Comparison of ENCODE assay signal across 25 cellular contexts in the genomic region with DNA sequence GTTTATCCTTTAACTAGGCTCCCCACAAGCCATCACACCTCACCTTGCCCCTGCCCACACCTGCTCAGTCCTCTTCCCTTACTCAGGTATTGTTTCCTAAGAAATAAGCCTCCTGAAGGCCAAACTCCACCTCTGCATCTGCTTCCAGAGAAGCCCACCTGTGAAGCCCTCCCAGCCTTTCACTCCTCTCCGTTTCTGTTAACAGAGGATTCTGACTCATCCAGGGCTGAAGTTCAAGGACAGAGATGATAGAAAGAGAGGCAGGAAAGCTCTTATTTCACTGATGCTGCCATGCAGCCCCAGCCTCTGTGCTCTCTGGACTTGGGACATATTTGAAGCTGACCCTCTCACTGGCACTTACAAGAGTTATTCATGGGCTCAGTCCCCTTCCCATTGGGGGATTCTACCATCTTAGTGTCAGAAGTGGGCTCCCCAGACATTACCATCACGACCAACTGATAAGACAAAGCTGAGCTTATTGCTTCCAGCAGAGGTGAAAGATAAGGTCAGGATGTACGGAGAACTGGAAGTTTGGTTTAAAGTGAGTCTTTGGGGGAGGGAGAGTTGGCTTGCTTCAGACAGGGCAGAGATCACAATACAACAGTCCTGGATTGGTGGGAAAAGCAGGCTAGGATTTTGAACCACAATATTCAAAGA. TPM values are rescaled to one million over a fixed set of nuclear protein-coding genes. Genes with fewer than 3 reads are reported as not detected.
A peak's percentile ranks its signal among the peaks of the same experiment; 100 is the strongest.
DNase-seq lines count a peak whose midpoint lies in the region; ATAC-seq and TF ChIP-seq lines count a peak whose summit lies in the region.
"Had no signal": no experiment of that assay in that cellular context is flagged by ENCODE, and none has a peak within 500 bp of the region (broad histone marks: within the 10 kb centered on the region; RNA-seq: fewer than 3 reads in every experiment).

No MANE protein-coding gene starts in this region.

- DNase-seq in activated T-cell treated with anti-CD3 and anti-CD28 coated beads, Interleukin-2, amount 50 U/mL, for 72 hours, result no peak
- DNase-seq in activated T-cell treated with anti-CD3 and anti-CD28 coated beads for 4 hours, result no peak
- peak; percentile 56 for DNase-seq in H9
- DNase-seq in activated CD4-positive, alpha-beta memory T cell treated with anti-CD3 and anti-CD28 coated beads, Interleukin-2, amount 10 ng/mL, durations not matched to agents 7 days and 5 days, result no peak
- no peak for DNase-seq in stimulated activated CD4-positive, alpha-beta T cell treated with anti-CD3 and anti-CD28 coated beads, Interleukin-4, amount 100 ng/mL, for 4 hours
- DNase-seq: dermis blood vessel endothelial cell, DMS153, left cardiac atrium, mammary epithelial cell, MM.1S, NCI-H2081 treated with DMSO at 0.1 percent for 48 hours, NCI-H226, Peyer's patch, SIG-M5, sigmoid colon, stomach, transverse colon had no signal

- no peak overlapping the region for H3K9ac ChIP-seq in H9 (ENCODE audit: extremely low read depth, insufficient read length, low read length)
- no peak overlapping the region for H3K9ac ChIP-seq in parathyroid adenoma
- H3K9ac ChIP-seq: KMS-11, neural progenitor cell had no signal

- POLR2A ChIA-PET in activated CD4-positive, alpha-beta memory T cell treated with anti-CD3 and anti-CD28 coated beads, Interleukin-2, amount 10 ng/mL, durations not matched to agents 7 days and 5 days (lab: Charles Lee), result interaction anchor here (0.9 kb wide), 1 partner anchor 12 kb away, joined by 3 read pairs; no protein-coding TSS in a partner anchor

- H2AFZ ChIP-seq in H9 (ENCODE audit: low read length) (no peak overlapping the region), parathyroid adenoma (peak overlapping the region; percentile 50)
- H2AFZ ChIP-seq: hepatocyte, neural progenitor cell had no signal

- no peak overlapping the region for H3K4me3 ChIP-seq in parathyroid adenoma (ENCODE audit: low read depth, low read length)
- H3K4me3 ChIP-seq: hepatocyte, neural progenitor cell, Peyer's patch, sigmoid colon, stomach, transverse colon had no signal

- WGBS in H9 (ENCODE audit: extremely low coverage, insufficient read length, low lambda C conversion rate), result no CpG with 5 or more reads among the region's 3 CpGs

- H3K36me3 Mint-ChIP-seq in activated T-cell treated with anti-CD3 and anti-CD28 coated beads, Interleukin-2, amount 50 U/mL, for 72 hours (ENCODE audit: insufficient read depth in 2 of 2), result peaks cover 0 to 2% of the 10 kb centered on the region in 2 donors
- H3K36me3 Mint-ChIP-seq in H9 (ENCODE audit: insufficient read depth in 1 of 3, low read depth in 3 of 3), result peaks cover 0 to 18% (median 0%) of the 10 kb centered on the region in 3 experiments; a peak in 3 of 7 replicates
- H3K36me3 Mint-ChIP-seq in activated CD4-positive, alpha-beta memory T cell treated with anti-CD3 and anti-CD28 coated beads, Interleukin-2, amount 10 ng/mL, durations not matched to agents 7 days and 5 days (ENCODE audit: low read depth), result no peaks in the 10 kb centered on the region
- H3K36me3 Mint-ChIP-seq: neural progenitor cell had no signal

- H4K91ac ChIP-seq in H9 (ENCODE audit: insufficient read length, low read depth, low read length), result no peak overlapping the region

- H3T11ph ChIP-seq in H9 (ENCODE audit: low read length), result no peak overlapping the region

- peaks cover 49% of the 10 kb centered on the region for H3K4me1 Mint-ChIP-seq in activated T-cell treated with anti-CD3 and anti-CD28 coated beads, Interleukin-2, amount 50 U/mL, for 72 hours (ENCODE audit: low read depth)
- H3K4me1 Mint-ChIP-seq in H9, result peaks cover 31 to 37% of the 10 kb centered on the region in 2 experiments
- H3K4me1 Mint-ChIP-seq in activated CD4-positive, alpha-beta memory T cell treated with anti-CD3 and anti-CD28 coated beads, Interleukin-2, amount 10 ng/mL, durations not matched to agents 7 days and 5 days, result peaks cover 19% of the 10 kb centered on the region

- H3K4ac ChIP-seq in H9 (ENCODE audit: low read depth, low read length), result no peak overlapping the region

- H2BK120ac ChIP-seq in H9 (ENCODE audit: low read depth, low read length, poor library complexity, severe bottlenecking), result no peak overlapping the region

- H3K23ac ChIP-seq in H9 (ENCODE audit: insufficient read length, low read depth, low read length), result no peak overlapping the region

- no peak for TF ChIP-seq CTCF in H9 (conservative IDR thresholded peaks at IDR 0.05)
- TF ChIP-seq CTCF in parathyroid adenoma (IDR thresholded peaks at IDR 0.05), result no peak

- no peaks in the 10 kb centered on the region for H3K23me2 ChIP-seq in H9 (ENCODE audit: insufficient read length, low read depth, low read length, poor library complexity, severe bottlenecking)

- no peaks in the 10 kb centered on the region for H3K36me3 ChIP-seq in parathyroid adenoma (ENCODE audit: control insufficient read depth, insufficient read depth, low read length)
- H3K36me3 ChIP-seq: neural progenitor cell, Peyer's patch, sigmoid colon, stomach, transverse colon had no signal

- peaks cover 19% of the 10 kb centered on the region for H3K27me3 Mint-ChIP-seq in activated T-cell treated with anti-CD3 and anti-CD28 coated beads, Interleukin-2, amount 50 U/mL, for 72 hours (ENCODE audit: low read depth)
- H3K27me3 Mint-ChIP-seq in H9 (ENCODE audit: low read depth), result peaks cover 8% of the 10 kb centered on the region
- H3K27me3 Mint-ChIP-seq in activated CD4-positive, alpha-beta memory T cell treated with anti-CD3 and anti-CD28 coated beads, Interleukin-2, amount 10 ng/mL, durations not matched to agents 7 days and 5 days, result peaks cover 9% of the 10 kb centered on the region

- CTCF ChIA-PET in activated CD4-positive, alpha-beta memory T cell treated with anti-CD3 and anti-CD28 coated beads, Interleukin-2, amount 10 ng/mL, durations not matched to agents 7 days and 5 days (lab: Charles Lee), result interaction anchor here (0.5 to 1.3 kb wide), 2 partner anchors 50 to 126 kb away, joined by 3 to 4 read pairs; no protein-coding TSS in a partner anchor

- H2BK5ac ChIP-seq in H9 (ENCODE audit: insufficient read length, low read length), result no peak overlapping the region

- no peaks in the 10 kb centered on the region for H3K27me3 ChIP-seq in H9 (ENCODE audit: insufficient read depth, low read length)
- H3K27me3 ChIP-seq in parathyroid adenoma (ENCODE audit: control insufficient read depth, insufficient read depth, low read length), result no peaks in the 10 kb centered on the region
- H3K27me3 ChIP-seq: hepatocyte, neural progenitor cell, Peyer's patch, transverse colon had no signal

- H3K18ac ChIP-seq in H9 (ENCODE audit: insufficient read length, low read depth, low read length), result no peak overlapping the region

- no peak overlapping the region for H3K27ac ChIP-seq in H9 (ENCODE audit: insufficient read length, low read depth, low read length)
- no peak overlapping the region for H3K27ac ChIP-seq in parathyroid adenoma
- H3K27ac ChIP-seq: hepatocyte, KMS-11, neural progenitor cell, Peyer's patch, sigmoid colon, transverse colon had no signal

- H2BK20ac ChIP-seq in H9 (ENCODE audit: low read depth, low read length, poor library complexity, severe bottlenecking), result no peak overlapping the region

- H3K9me3 ChIP-seq in H9 (ENCODE audit: control insufficient read depth, low read depth, low read length), result no peaks in the 10 kb centered on the region
- no peaks in the 10 kb centered on the region for H3K9me3 ChIP-seq in parathyroid adenoma (ENCODE audit: control insufficient read depth, low read length)
- H3K9me3 ChIP-seq: Peyer's patch, sigmoid colon, stomach, transverse colon had no signal

- H3K56ac ChIP-seq in H9 (ENCODE audit: insufficient read length, low read depth, low read length), result no peak overlapping the region

- H4K20me1 ChIP-seq in H9 (ENCODE audit: control insufficient read depth, insufficient read depth, insufficient read length), result no peaks in the 10 kb centered on the region

- no peaks in the 10 kb centered on the region for H3K79me2 ChIP-seq in H9 (ENCODE audit: insufficient read depth, low read length)
- H3K79me2 ChIP-seq in parathyroid adenoma, result no peaks in the 10 kb centered on the region
- H3K79me2 ChIP-seq: hepatocyte had no signal

- H2BK12ac ChIP-seq in H9 (ENCODE audit: insufficient read length, low read depth, low read length), result no peak overlapping the region

- peak overlapping the region; percentile 56 to 65 for H3K4me3 Mint-ChIP-seq in activated T-cell treated with anti-CD3 and anti-CD28 coated beads, Interleukin-2, amount 50 U/mL, for 72 hours
- H3K4me3 Mint-ChIP-seq in H9, result no peak overlapping the region
- H3K4me3 Mint-ChIP-seq in activated CD4-positive, alpha-beta memory T cell treated with anti-CD3 and anti-CD28 coated beads, Interleukin-2, amount 10 ng/mL, durations not matched to agents 7 days and 5 days, result no peak overlapping the region
- H3K4me3 Mint-ChIP-seq: neural progenitor cell had no signal

- H2AK5ac ChIP-seq in H9 (ENCODE audit: insufficient read length, low read length), result no peak overlapping the region

- H3K4me1 ChIP-seq in H9 (ENCODE audit: insufficient read depth, low read length) (peaks cover 8% of the 10 kb centered on the region), parathyroid adenoma (no peaks in the 10 kb centered on the region)
- H3K4me1 ChIP-seq: neural progenitor cell, Peyer's patch, sigmoid colon had no signal

- H4K5ac ChIP-seq in H9 (ENCODE audit: insufficient read length, low read depth, low read length), result no peak overlapping the region

- H3K27ac Mint-ChIP-seq in activated T-cell treated with anti-CD3 and anti-CD28 coated beads, Interleukin-2, amount 50 U/mL, for 72 hours, result peak overlapping the region; percentile 86
- peak overlapping the region; percentile 16 to 84 (median 69); a peak in 6 of 7 replicates for H3K27ac Mint-ChIP-seq in H9
- H3K27ac Mint-ChIP-seq in activated CD4-positive, alpha-beta memory T cell treated with anti-CD3 and anti-CD28 coated beads, Interleukin-2, amount 10 ng/mL, durations not matched to agents 7 days and 5 days, result peak overlapping the region; percentile 47
- H3K27ac Mint-ChIP-seq: neural progenitor cell had no signal

- H4K8ac ChIP-seq in H9 (replicated peaks; ENCODE audit: insufficient read length, low read depth, low read length), result no peak overlapping the region

- no peaks in the 10 kb centered on the region for H3K79me1 ChIP-seq in H9 (ENCODE audit: insufficient read depth, low read depth, low read length, poor library complexity, severe bottlenecking)

- H3K14ac ChIP-seq in H9 (ENCODE audit: insufficient read depth, low read length), result no peak overlapping the region

- no peak overlapping the region for H2BK15ac ChIP-seq in H9 (ENCODE audit: low read depth, low read length)

- H3K9me3 Mint-ChIP-seq in activated T-cell treated with anti-CD3 and anti-CD28 coated beads, Interleukin-2, amount 50 U/mL, for 72 hours, result no peaks in the 10 kb centered on the region
- peaks cover 4 to 15% of the 10 kb centered on the region in 2 experiments; a peak in 2 of 5 replicates for H3K9me3 Mint-ChIP-seq in H9
- no peaks in the 10 kb centered on the region for H3K9me3 Mint-ChIP-seq in activated CD4-positive, alpha-beta memory T cell treated with anti-CD3 and anti-CD28 coated beads, Interleukin-2, amount 10 ng/mL, durations not matched to agents 7 days and 5 days

- peak in 1 of 2 donors; percentile 23 for ATAC-seq in activated T-cell treated with anti-CD3 and anti-CD28 coated beads, Interleukin-2, amount 50 U/mL, for 72 hours (replicated peaks in 1 of 2)
- no peak for ATAC-seq in HG03280 (IDR thresholded peaks at IDR 0.05; ENCODE audit: unreplicated experiment)
- ATAC-seq: activated CD4-positive, CD25-positive, alpha-beta regulatory T cell treated with anti-CD3 and anti-CD28 coated beads, Interleukin-2, amount 50 U/mL, for 24 hours; HCT116; left cardiac atrium had no signal

- no peak overlapping the region for H3K4me2 ChIP-seq in H9 (ENCODE audit: insufficient read depth, insufficient read length, low read length)
- no peak overlapping the region for H3K4me2 ChIP-seq in parathyroid adenoma (ENCODE audit: low read length)
- H3K4me2 ChIP-seq: hepatocyte, KMS-11, neural progenitor cell had no signal

RNA-seq across cellular contexts. Expression of a gene that starts 35.3 kb away (rescaled TPM):
- total RNA-seq in activated T-cell treated with anti-CD3 and anti-CD28 coated beads, Interleukin-2, amount 50 U/mL, for 72 hours, result 10 to 100 TPM; 24.2 to 43.8 TPM
- total RNA-seq in H9 (2021), result 24.0 and 26.4 TPM in 2 replicates
- 10 to 100 TPM; 26.7 to 29.7 TPM for total RNA-seq in activated CD4-positive, alpha-beta memory T cell treated with anti-CD3 and anti-CD28 coated beads, Interleukin-2, amount 10 ng/mL, durations not matched to agents 7 days and 5 days

RNA-seq across cellular contexts. Expression of a gene that starts 36.3 kb away (rescaled TPM):
- under 1 TPM in 1 of 2 donors, not detected in 1; 0.51 TPM for total RNA-seq in activated T-cell treated with anti-CD3 and anti-CD28 coated beads, Interleukin-2, amount 50 U/mL, for 72 hours
- total RNA-seq in H9 (2021), result 10.9 and 11.2 TPM in 2 replicates
- under 1 TPM in 1 of 2 experiments, not detected in 1; 0.08 TPM for total RNA-seq in activated CD4-positive, alpha-beta memory T cell treated with anti-CD3 and anti-CD28 coated beads, Interleukin-2, amount 10 ng/mL, durations not matched to agents 7 days and 5 days
- total RNA-seq: frontal cortex, sigmoid colon had no signal

Comparison
In these comparisons a context has a peak if more than half of its experiments do, and no peak if none do; other contexts are left out.
1. H3K4me3 Mint-ChIP-seq: peak in activated T-cell treated with anti-CD3 and anti-CD28 coated beads, Interleukin-2, amount 50 U/mL, for 72 hours (2 of 2); none in H9 (0 of 2) and activated CD4-positive, alpha-beta memory T cell treated with anti-CD3 and anti-CD28 coated beads, Interleukin-2, amount 10 ng/mL, durations not matched to agents 7 days and 5 days (single experiment).
2. Peak in every context shown above with its lines, with median percentiles within 50 percentile points of each other: H3K27ac Mint-ChIP-seq.